Comparison of ENCODE assay signal across 26 cellular contexts in the genomic region with DNA sequence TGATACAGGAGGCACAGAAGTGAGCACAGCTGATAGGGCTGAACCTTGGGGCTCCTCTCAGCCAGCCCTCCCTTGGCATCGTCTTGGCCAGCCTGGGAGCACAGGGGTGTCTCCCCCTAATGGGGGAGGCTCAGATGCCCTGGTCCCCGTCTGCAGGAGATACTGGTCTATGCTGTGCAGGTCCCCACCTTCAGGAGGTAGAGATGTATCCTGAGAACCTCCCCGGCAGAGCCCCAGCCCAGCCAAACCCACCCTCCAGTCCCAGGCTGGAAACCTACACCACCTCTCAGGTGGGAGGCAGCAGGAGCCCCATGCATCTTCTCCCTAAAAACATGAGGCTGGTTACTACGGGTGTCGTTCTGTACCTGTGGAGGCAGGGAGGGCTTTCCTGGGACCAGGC. TPM values are rescaled to one million over a fixed set of nuclear protein-coding genes. Genes with fewer than 3 reads are reported as not detected.
DNase-seq lines count a peak whose midpoint lies in the region; ATAC-seq and TF ChIP-seq lines count a peak whose summit lies in the region.
"Had no signal": no experiment of that assay in that cellular context is flagged by ENCODE, and none has a peak within 500 bp of the region (broad histone marks: within the 10 kb centered on the region; RNA-seq: fewer than 3 reads in every experiment).

No MANE protein-coding gene starts in this region.

- H3K27me3 ChIP-seq in neuronal stem cell (ENCODE audit: control insufficient read depth in 3 of 3, insufficient read depth in 3 of 3, low read depth in 1 of 3, low read length in 3 of 3) (no peaks in the 10 kb centered on the region), stomach (no peaks in the 10 kb centered on the region)
- H3K27me3 ChIP-seq: BE2C, BLaER1 had no signal

- H2AK5ac ChIP-seq in neuronal stem cell (ENCODE audit: low read depth, low read length): no peak overlapping the region

- H3K9ac ChIP-seq in neuronal stem cell (ENCODE audit: low read depth, low read length, poor library complexity): no peak overlapping the region
- H3K9ac ChIP-seq: BLaER1 had no signal

- intact Hi-C loops in natural killer cell (cut with micrococcal nuclease) (no loop called here), stomach (cut with DNase I; ENCODE audit: low total_unique reads) (no loop called here)

- no peak overlapping the region for H4K8ac ChIP-seq in neuronal stem cell (ENCODE audit: low read depth, low read length)

- TF ChIP-seq POLR2A in stomach (IDR thresholded peaks at IDR 0.05): no peak

- no peak for DNase-seq in natural killer cell treated with Interleukin-12 subunit alpha and Interleukin-12 subunit beta and Interleukin-15 and Interleukin-18, amount 100 ng/mL, for 72 hours (ENCODE audit: low spot score)
- DNase-seq in natural killer cell (no peak), neuronal stem cell (ENCODE audit: low spot score) (no peak), GDM1 (lab: John Stamatoyannopoulos, UW) (no peak), stomach (no peak)
- DNase-seq: 8988T; ACHN; BE2C; C1 segment of cervical spinal cord; CD4-positive, alpha-beta memory T cell; CD4-positive, CD25-positive, alpha-beta regulatory T cell; CD8-positive, alpha-beta memory T cell; COR-L47; DMS 273 treated with DMSO at 0.1 percent for 48 hours; DMS153; DMS53; DMS79; DND-41; EL; GF-D8 had no signal

- peak; percentile 18 to 40 for ATAC-seq in natural killer cell treated with Interleukin-12 subunit alpha and Interleukin-12 subunit beta and Interleukin-15 and Interleukin-18, amount 100 ng/mL, for 72 hours
- ATAC-seq in natural killer cell: no peak
- peak; percentile 9 for ATAC-seq in esophagus mucosa
- no peak for ATAC-seq in HG03135 (IDR thresholded peaks at IDR 0.05; ENCODE audit: unreplicated experiment)

- no peaks in the 10 kb centered on the region for H3K36me3 Mint-ChIP-seq in natural killer cell treated with Interleukin-12 subunit alpha and Interleukin-12 subunit beta and Interleukin-15 and Interleukin-18, amount 100 ng/mL, for 72 hours
- no peaks in the 10 kb centered on the region for H3K36me3 Mint-ChIP-seq in natural killer cell
- H3K36me3 Mint-ChIP-seq: CD4-positive, alpha-beta memory T cell; CD4-positive, CD25-positive, alpha-beta regulatory T cell; CD8-positive, alpha-beta memory T cell had no signal

- peak overlapping the region; percentile 39 for H3K23ac ChIP-seq in neuronal stem cell (ENCODE audit: low read depth, low read length, poor library complexity)

- H3K27ac ChIP-seq in neuronal stem cell (replicated peaks; ENCODE audit: low read length): no peak overlapping the region
- no peak overlapping the region for H3K27ac ChIP-seq in stomach
- H3K27ac ChIP-seq: BLaER1 had no signal

- no peak overlapping the region for H3K27ac Mint-ChIP-seq in natural killer cell treated with Interleukin-12 subunit alpha and Interleukin-12 subunit beta and Interleukin-15 and Interleukin-18, amount 100 ng/mL, for 72 hours
- no peak overlapping the region for H3K27ac Mint-ChIP-seq in natural killer cell
- H3K27ac Mint-ChIP-seq: CD4-positive, CD25-positive, alpha-beta regulatory T cell; CD8-positive, alpha-beta memory T cell had no signal

- H2BK12ac ChIP-seq in neuronal stem cell (ENCODE audit: low read length): no peak overlapping the region

- H3K79me1 ChIP-seq in neuronal stem cell (ENCODE audit: low read depth, low read length): no peaks in the 10 kb centered on the region

- H4K91ac ChIP-seq in neuronal stem cell (ENCODE audit: low read depth, low read length, poor library complexity): no peak overlapping the region

- no peak overlapping the region for H3K14ac ChIP-seq in neuronal stem cell (ENCODE audit: low read length)

- TF ChIP-seq CTCF in natural killer cell (IDR thresholded peaks at IDR 0.05) (no peak), stomach (IDR thresholded peaks at IDR 0.05) (no peak)

- no peak overlapping the region for H2BK5ac ChIP-seq in neuronal stem cell (ENCODE audit: low read length)

- peaks cover 0 to 2% of the 10 kb centered on the region in 2 donors for H3K9me3 ChIP-seq in neuronal stem cell (replicated peaks in 1 of 2; ENCODE audit: control insufficient read depth in 2 of 2, insufficient read depth in 1 of 2, low read depth in 1 of 2, low read length in 2 of 2)
- H3K9me3 ChIP-seq in stomach: no peaks in the 10 kb centered on the region
- H3K9me3 ChIP-seq: BE2C, BLaER1 had no signal

- no peaks in the 10 kb centered on the region for H3K4me1 Mint-ChIP-seq in natural killer cell treated with Interleukin-12 subunit alpha and Interleukin-12 subunit beta and Interleukin-15 and Interleukin-18, amount 100 ng/mL, for 72 hours (ENCODE audit: low read depth in 2 of 2)
- H3K4me1 Mint-ChIP-seq in natural killer cell: no peaks in the 10 kb centered on the region
- H3K4me1 Mint-ChIP-seq: CD8-positive, alpha-beta memory T cell had no signal

- H3K27me3 Mint-ChIP-seq in natural killer cell treated with Interleukin-12 subunit alpha and Interleukin-12 subunit beta and Interleukin-15 and Interleukin-18, amount 100 ng/mL, for 72 hours: no peaks in the 10 kb centered on the region
- H3K27me3 Mint-ChIP-seq in natural killer cell (ENCODE audit: low read depth in 2 of 2): no peaks in the 10 kb centered on the region
- H3K27me3 Mint-ChIP-seq: CD4-positive, CD25-positive, alpha-beta regulatory T cell had no signal

- H3K4me2 ChIP-seq in neuronal stem cell (ENCODE audit: insufficient read depth, low read length, poor library complexity, severe bottlenecking): no peak overlapping the region
- H3K4me2 ChIP-seq: BLaER1 had no signal

- peaks cover 3 to 5% of the 10 kb centered on the region in 2 donors for H3K4me1 ChIP-seq in neuronal stem cell (ENCODE audit: control insufficient read depth in 2 of 2, insufficient read depth in 1 of 2, low read depth in 1 of 2, low read length in 2 of 2)
- no peaks in the 10 kb centered on the region for H3K4me1 ChIP-seq in stomach
- H3K4me1 ChIP-seq: BE2C had no signal

- H3K36me3 ChIP-seq in neuronal stem cell (replicated peaks in 1 of 2; ENCODE audit: control insufficient read depth in 2 of 2, insufficient read depth in 2 of 2, low read length in 2 of 2) (no peaks in the 10 kb centered on the region), stomach (peaks cover 8 to 52% (median 21%) of the 10 kb centered on the region in 4 donors)
- H3K36me3 ChIP-seq: BE2C, BLaER1 had no signal

- H2BK120ac ChIP-seq in neuronal stem cell (ENCODE audit: low read depth, low read length): no peak overlapping the region

- no peak overlapping the region for H2BK15ac ChIP-seq in neuronal stem cell (ENCODE audit: low read length)

- no peaks in the 10 kb centered on the region for H3K9me3 Mint-ChIP-seq in natural killer cell treated with Interleukin-12 subunit alpha and Interleukin-12 subunit beta and Interleukin-15 and Interleukin-18, amount 100 ng/mL, for 72 hours
- H3K9me3 Mint-ChIP-seq in natural killer cell: no peaks in the 10 kb centered on the region
- H3K9me3 Mint-ChIP-seq: CD14-positive monocyte; CD4-positive, alpha-beta memory T cell had no signal

- H3K4me3 ChIP-seq in neuronal stem cell (ENCODE audit: low read length in 2 of 2): no peak overlapping the region
- H3K4me3 ChIP-seq in stomach: no peak overlapping the region
- H3K4me3 ChIP-seq: BLaER1 had no signal

- TF ChIP-seq EP300 in stomach (IDR thresholded peaks at IDR 0.05): no peak

- no peak overlapping the region for H3K4me3 Mint-ChIP-seq in natural killer cell treated with Interleukin-12 subunit alpha and Interleukin-12 subunit beta and Interleukin-15 and Interleukin-18, amount 100 ng/mL, for 72 hours
- H3K4me3 Mint-ChIP-seq in natural killer cell: no peak overlapping the region
- H3K4me3 Mint-ChIP-seq: CD14-positive monocyte; CD4-positive, alpha-beta memory T cell; CD4-positive, CD25-positive, alpha-beta regulatory T cell; CD8-positive, alpha-beta memory T cell had no signal

- no CpG with 5 or more reads among the region's 5 CpGs for WGBS in neuronal stem cell (ENCODE audit: extremely low coverage in 2 of 2, insufficient read length in 2 of 2, insufficient replicate concordance in 1 of 2), 2 donors
- WGBS in stomach, 5 donors: 63 to 88% (median 86%) methylated on average over 2 to 5 of the region's 5 CpGs

- no peak overlapping the region for H2AFZ ChIP-seq in neuronal stem cell (ENCODE audit: low read length)

- H3K4ac ChIP-seq in neuronal stem cell (ENCODE audit: low read length): no peak overlapping the region

- no peak overlapping the region for H3K18ac ChIP-seq in neuronal stem cell (ENCODE audit: low read length)

RNA-seq across cellular contexts. Expression of a gene that starts 38.7 kb away (rescaled TPM):
- not detected for total RNA-seq in natural killer cell treated with Interleukin-12 subunit alpha and Interleukin-12 subunit beta and Interleukin-15 and Interleukin-18, amount 100 ng/mL, for 72 hours
- under 1 TPM in 2 of 3 donors, not detected in 1; 0.16 to 0.25 TPM for total RNA-seq in natural killer cell
- 0.08 TPM for total RNA-seq in esophagus mucosa
- 3.5 TPM for polyA plus RNA-seq in neuronal stem cell (2013, experiment 1 of 2)
- 3.7 TPM for polyA plus RNA-seq in neuronal stem cell (2013, experiment 2 of 2)
- total RNA-seq in stomach: 10 to 100 TPM in 4 of 5 donors, 1 to 10 TPM in 1; 5.7 to 95.6 (median 14.9) TPM
- polyA plus RNA-seq in stomach: 1 to 10 TPM; 4.1 to 8.2 (median 4.4) TPM
- total RNA-seq: A673; CD4-positive, alpha-beta memory T cell; CD4-positive, CD25-positive, alpha-beta regulatory T cell; CD8-positive, alpha-beta memory T cell; Daoy had no signal

RNA-seq across cellular contexts. Expression of a gene that starts 47.7 kb away (rescaled TPM):
- 100 to 1,000 TPM in 1 of 2 donors, 10 to 100 TPM in 1; 85.8 to 104 TPM for total RNA-seq in natural killer cell treated with Interleukin-12 subunit alpha and Interleukin-12 subunit beta and Interleukin-15 and Interleukin-18, amount 100 ng/mL, for 72 hours
- total RNA-seq in natural killer cell (10 to 100 TPM; 38.5 to 91.7 (median 59.0) TPM), esophagus mucosa (11.9 TPM), stomach (100 to 1,000 TPM in 3 of 5 donors, 10 to 100 TPM in 2; 31.4 to 206 (median 115) TPM)
- 27.7 TPM for polyA plus RNA-seq in neuronal stem cell (2013, experiment 1 of 2)
- 28.7 TPM for polyA plus RNA-seq in neuronal stem cell (2013, experiment 2 of 2)
- polyA plus RNA-seq in stomach: 1 to 10 TPM; 4.4 to 6.8 (median 5.2) TPM

Comparison
In these comparisons a context has a peak if more than half of its experiments do, and no peak if none do; other contexts are left out.
1. ATAC-seq: peak in natural killer cell treated with Interleukin-12 subunit alpha and Interleukin-12 subunit beta and Interleukin-15 and Interleukin-18, amount 100 ng/mL, for 72 hours (2 of 2) and esophagus mucosa (single experiment); none in natural killer cell (0 of 3) and HG03135 (single experiment).